ENCODE assay signal across 19 cellular contexts in genomic region chr16:71337631-71338030, GRCh38. TPM values are rescaled to one million over a fixed set of nuclear protein-coding genes. Genes with fewer than 3 reads are reported as not detected.
DNase-seq lines count a peak whose midpoint lies in the region; ATAC-seq, FAIRE-seq and TF ChIP-seq lines count a peak whose summit lies in the region.
"Had no signal": no experiment of that assay in that cellular context is flagged by ENCODE, and none has a peak within 500 bp of the region (broad histone marks: within the 10 kb centered on the region; RNA-seq: fewer than 3 reads in every experiment).

No MANE protein-coding gene starts in this region.

- intact Hi-C loops in MCF 10A (cut with micrococcal nuclease) = no loop called here
- intact Hi-C loops in breast epithelium (cut with DNase I; ENCODE audit: low total_unique reads) = no loop called here
- intact Hi-C loops in sciatic nerve (cut with DNase I) = no loop called here

- H3K36me3 Mint-ChIP-seq in MCF 10A (ENCODE audit: insufficient read depth, unreplicated experiment) = no peaks in the 10 kb centered on the region
- H3K36me3 Mint-ChIP-seq: CD4-positive, alpha-beta memory T cell had no signal

- POLR2A ChIA-PET in MCF 10A (lab: Yijun Ruan, JAX) = interaction anchor here (0.7 to 1.4 kb wide), 3 partner anchors 10 to 49 kb away, joined by 3 to 5 read pairs (median 4); partner anchors contain the start of gene CMTR2

- FAIRE-seq in keratinocyte (lab: Jason Lieb, UNC) = peak; percentile 87

- H3K4me1 ChIP-seq in breast epithelium (no peaks in the 10 kb centered on the region), keratinocyte (ENCODE audit: control insufficient read depth, extremely low read depth, insufficient read depth, low read length) (peaks cover 25% of the 10 kb centered on the region)
- H3K4me1 ChIP-seq: BLaER1 had no signal

- no peaks in the 10 kb centered on the region for H3K9me1 ChIP-seq in keratinocyte (ENCODE audit: control insufficient read depth, extremely low read depth, insufficient read depth, low read length)

- H3K27me3 Mint-ChIP-seq in MCF 10A (ENCODE audit: insufficient read depth, unreplicated experiment) = peaks cover 11% of the 10 kb centered on the region

- H3K27me3 ChIP-seq in breast epithelium = no peaks in the 10 kb centered on the region
- H3K27me3 ChIP-seq in keratinocyte (ENCODE audit: control insufficient read depth, extremely low read depth, insufficient read depth, low read length) = no peaks in the 10 kb centered on the region
- H3K27me3 ChIP-seq: BLaER1, SJSA1 had no signal

- CTCF ChIA-PET in MCF 10A (lab: Yijun Ruan, JAX) = interaction anchor here (0.7 to 1.9 kb wide), 4 partner anchors 20 to 217 kb away, joined by 3 to 5 read pairs (median 4); no protein-coding TSS in a partner anchor

- H3K9me3 ChIP-seq in breast epithelium (no peaks in the 10 kb centered on the region), keratinocyte (ENCODE audit: control insufficient read depth, low read depth, low read length) (no peaks in the 10 kb centered on the region)
- H3K9me3 ChIP-seq: BLaER1, SJSA1 had no signal

- no peaks in the 10 kb centered on the region for H3K36me3 ChIP-seq in breast epithelium
- no peaks in the 10 kb centered on the region for H3K36me3 ChIP-seq in keratinocyte (ENCODE audit: control insufficient read depth in 2 of 2, extremely low read depth in 1 of 2, insufficient read depth in 2 of 2, low read length in 2 of 2)
- H3K36me3 ChIP-seq: BLaER1, SJSA1 had no signal

- no peak overlapping the region for H3K27ac Mint-ChIP-seq in MCF 10A (ENCODE audit: low read depth, unreplicated experiment)
- H3K27ac Mint-ChIP-seq: CD4-positive, alpha-beta memory T cell; H9 had no signal

- TF ChIP-seq CTCF in MCF 10A (IDR thresholded peaks at IDR 0.05; ENCODE audit: unreplicated experiment) (no peak), breast epithelium (IDR thresholded peaks at IDR 0.05) (no peak), keratinocyte (optimal IDR thresholded peaks at IDR 0.05 in 1 of 3, IDR thresholded peaks at IDR 0.05 in 1 of 3, conservative IDR thresholded peaks at IDR 0.05 in 1 of 3; ENCODE audit: extremely low read depth in 1 of 3, insufficient read depth in 2 of 3, low read length in 3 of 3) (no peak)

- no peak overlapping the region for H3K4me3 ChIP-seq in breast epithelium
- H3K4me3 ChIP-seq in keratinocyte (ENCODE audit: control insufficient read depth in 2 of 3, extremely low read depth in 1 of 3, insufficient read depth in 2 of 3, low read depth in 1 of 3, low read length in 3 of 3) = no peak overlapping the region
- H3K4me3 ChIP-seq: BLaER1, SJSA1 had no signal

- DNase-seq in MCF 10A (ENCODE audit: unreplicated experiment) (peak; percentile 60), breast epithelium (ENCODE audit: low spot score in 2 of 2) (no peak), NCI-H1105 (lab: John Stamatoyannopoulos, UW) (peak; percentile 4), SW480 (ENCODE audit: low spot score) (peak; percentile 39), keratinocyte (ENCODE audit: low read depth, low spot score) (peak; percentile 73), SHP77 (lab: John Stamatoyannopoulos, UW) (no peak), sciatic nerve (ENCODE audit: low spot score) (no peak), NCI-H187 (lab: John Stamatoyannopoulos, UW) (no peak)
- DNase-seq: CD4-positive, alpha-beta memory T cell; DND-41; H9; Kasumi-1; NCI-H1092 treated with DMSO at 0.1 percent for 48 hours; NCI-H1694 treated with DMSO at 0.1 percent for 48 hours; NCI-H446; T-helper 2 cell had no signal

- TF ChIP-seq POLR2A in breast epithelium (IDR thresholded peaks at IDR 0.05) = no peak

- no TSS peak for BruUV-seq in MCF 10A (replicated peaks; lab: Mats Ljungman, UMichigan)

- no peak overlapping the region for H2AFZ ChIP-seq in keratinocyte (ENCODE audit: control insufficient read depth, low read length)

- peaks cover 10% of the 10 kb centered on the region for H3K9me3 Mint-ChIP-seq in MCF 10A (ENCODE audit: unreplicated experiment)

- no peak overlapping the region for H3K4me3 Mint-ChIP-seq in MCF 10A (ENCODE audit: unreplicated experiment)
- H3K4me3 Mint-ChIP-seq: CD4-positive, alpha-beta memory T cell; H9 had no signal

- no peaks in the 10 kb centered on the region for H4K20me1 ChIP-seq in keratinocyte (ENCODE audit: control insufficient read depth, extremely low read depth, insufficient read depth, low read length)
- H4K20me1 ChIP-seq: BLaER1 had no signal

- peaks cover 23% of the 10 kb centered on the region for H3K4me1 Mint-ChIP-seq in MCF 10A (ENCODE audit: insufficient read depth, unreplicated experiment)
- H3K4me1 Mint-ChIP-seq: CD4-positive, alpha-beta memory T cell; H9 had no signal

- dilution Hi-C loops in keratinocyte (cut with MboI; ENCODE audit: extremely low pct_ligation_motif_present, low sequenced_read_pairs) = no loop called here

- H3K27ac ChIP-seq in breast epithelium = no peak overlapping the region
- H3K27ac ChIP-seq in keratinocyte (ENCODE audit: control insufficient read depth, insufficient read depth, low read length) = peak overlapping the region; percentile 82
- H3K27ac ChIP-seq: BLaER1, SJSA1 had no signal

- H3K9ac ChIP-seq in keratinocyte (ENCODE audit: control insufficient read depth, extremely low read depth, insufficient read depth, low read length) = peak overlapping the region; percentile 55
- H3K9ac ChIP-seq: BLaER1 had no signal

- ATAC-seq in sciatic nerve = no peak

- H3K4me2 ChIP-seq in keratinocyte (ENCODE audit: control insufficient read depth, extremely low read depth, insufficient read depth, low read depth, low read length) = peak overlapping the region; percentile 76
- H3K4me2 ChIP-seq: BLaER1 had no signal

- H3K79me2 ChIP-seq in keratinocyte (ENCODE audit: control insufficient read depth, insufficient read depth, low read length) = no peaks in the 10 kb centered on the region

RNA-seq across cellular contexts. Expression of gene CALB2, which starts 20.9 kb away (rescaled TPM):
- 0.23 TPM in 1 of 2 replicates, not detected in the other for total RNA-seq in MCF 10A (2022)
- total RNA-seq in breast epithelium = 100 to 1,000 TPM in 1 of 3 donors, 10 to 100 TPM in 1, 1 to 10 TPM in 1; 7.5 to 169 (median 22.2) TPM
- polyA plus RNA-seq in keratinocyte = 0.39 to 1.4 TPM (median 1.2 TPM) in 3 replicates
- 16.9 TPM for polyA plus RNA-seq in keratinocyte (2011; ENCODE audit: low read depth)
- 0.62 and 0.92 TPM in 2 replicates for polyA plus RNA-seq in keratinocyte (2011; cell fraction: cytosol; rRNA removed)
- 0.60 and 1.0 TPM in 2 replicates for polyA plus RNA-seq in keratinocyte (2011; cell fraction: nucleus; rRNA removed)
- 0.89 and 8.8 TPM in 2 replicates for polyA plus RNA-seq in keratinocyte (2012; ENCODE audit: low replicate concordance)
- 0.35 TPM in 1 of 3 replicates, not detected in the others for polyA minus RNA-seq in keratinocyte
- not detected for polyA minus RNA-seq in keratinocyte (2011; cell fraction: cytosol; rRNA and poly(A)+ RNA removed)
- polyA minus RNA-seq in keratinocyte (2011; cell fraction: nucleus; rRNA and poly(A)+ RNA removed) = 0.39 and 3.7 TPM in 2 replicates
- 2.8 TPM for total RNA-seq in sciatic nerve
- total RNA-seq: A673; CD4-positive, alpha-beta memory T cell had no signal
- polyA plus RNA-seq: CD4-positive, alpha-beta memory T cell had no signal

RNA-seq across cellular contexts. Expression of gene CMTR2, which starts 48.4 kb away (rescaled TPM):
- total RNA-seq in MCF 10A (2022) (25.6 and 27.7 TPM in 2 replicates), breast epithelium (10 to 100 TPM; 18.1 to 39.7 (median 29.5) TPM), sciatic nerve (14.9 TPM)
- polyA plus RNA-seq in keratinocyte = 18.0 to 37.9 TPM (median 26.5 TPM) in 3 replicates
- 11.4 TPM for polyA plus RNA-seq in keratinocyte (2011; ENCODE audit: low read depth)
- polyA plus RNA-seq in keratinocyte (2011; cell fraction: cytosol; rRNA removed) = 9.1 and 23.0 TPM in 2 replicates
- polyA plus RNA-seq in keratinocyte (2011; cell fraction: nucleus; rRNA removed) = 29.2 and 41.2 TPM in 2 replicates
- polyA plus RNA-seq in keratinocyte (2012; ENCODE audit: low replicate concordance) = 13.2 and 13.7 TPM in 2 replicates
- polyA minus RNA-seq in keratinocyte = 4.4 to 28.7 TPM (median 21.5 TPM) in 3 replicates
- polyA minus RNA-seq in keratinocyte (2011; cell fraction: cytosol; rRNA and poly(A)+ RNA removed) = 18.8 TPM
- 21.5 and 31.8 TPM in 2 replicates for polyA minus RNA-seq in keratinocyte (2011; cell fraction: nucleus; rRNA and poly(A)+ RNA removed)

Comparison
In these comparisons a context has a peak if more than half of its experiments do, and no peak if none do; other contexts are left out.
1. DNase-seq: peak in MCF 10A (single experiment), NCI-H1105 (single experiment), SW480 (single experiment) and keratinocyte (single experiment); none in breast epithelium (0 of 2), SHP77 (0 of 2), sciatic nerve (single experiment) and NCI-H187 (0 of 2).